Comparison of ENCODE assay signal across 9 cellular contexts in genomic region chr17:57940217-57940616, GRCh38. TPM values are rescaled to one million over a fixed set of nuclear protein-coding genes. Genes with fewer than 3 reads are reported as not detected.
A peak's percentile ranks its signal among the peaks of the same experiment; 100 is the strongest.
DNase-seq lines count a peak whose midpoint lies in the region; ATAC-seq and TF ChIP-seq lines count a peak whose summit lies in the region.
"Had no signal": no experiment of that assay in that cellular context is flagged by ENCODE, and none has a peak within 500 bp of the region (broad histone marks: within the 10 kb centered on the region; RNA-seq: fewer than 3 reads in every experiment).

No MANE protein-coding gene starts in this region.

- H3K36me3 ChIP-seq in OCI-LY7 (ENCODE audit: insufficient read depth, low read length) (no peaks in the 10 kb centered on the region), thyroid gland (no peaks in the 10 kb centered on the region)

- CTCF ChIA-PET in OCI-LY7 (lab: Charles Lee; ENCODE audit: unreplicated experiment): no interaction called here

- intact Hi-C loops in OCI-LY7 (cut with micrococcal nuclease; ENCODE audit: unreplicated experiment): no loop called here
- intact Hi-C loops in right cardiac atrium (cut with DNase I): no loop called here
- intact Hi-C loops in thyroid gland (cut with DNase I): no loop called here

- H3K4me1 ChIP-seq in OCI-LY7 (ENCODE audit: insufficient read depth, low read length, poor library complexity, severe bottlenecking) (peaks cover 31% of the 10 kb centered on the region), right cardiac atrium (ENCODE audit: control insufficient read depth, insufficient read depth, low read length) (peaks cover 33% of the 10 kb centered on the region), thyroid gland (peaks cover 47 to 55% of the 10 kb centered on the region in 2 donors)

- no peaks in the 10 kb centered on the region for H3K27me3 ChIP-seq in right cardiac atrium (ENCODE audit: control insufficient read depth, insufficient read depth)
- no peaks in the 10 kb centered on the region for H3K27me3 ChIP-seq in thyroid gland

- H2AFZ ChIP-seq in OCI-LY7 (ENCODE audit: low read length): no peak overlapping the region

- H3K79me2 ChIP-seq in OCI-LY7 (ENCODE audit: insufficient read depth, low read depth, low read length): no peaks in the 10 kb centered on the region

- no peaks in the 10 kb centered on the region for H3K9me2 ChIP-seq in OCI-LY7 (ENCODE audit: insufficient read depth, low read length)

- 55% methylated on average over 5 of the region's 5 CpGs for WGBS in right cardiac atrium
- 52 to 54% methylated on average over 5 of the region's 5 CpGs for WGBS in thyroid gland, 2 donors

- H4K20me1 ChIP-seq in OCI-LY7 (ENCODE audit: insufficient read depth, low read length): no peaks in the 10 kb centered on the region; the same call in 1 of the 2 replicates

- TF ChIP-seq CTCF in OCI-LY7 (conservative IDR thresholded peaks at IDR 0.05; ENCODE audit: low read length) (no peak), thyroid gland (IDR thresholded peaks at IDR 0.05) (no peak)

- no TSS peak for BruUV-seq in OCI-LY7 (replicated peaks; lab: Mats Ljungman, UMichigan)

- H3K4me3 ChIP-seq in OCI-LY7 (ENCODE audit: low read depth, low read length, poor library complexity, severe bottlenecking) (peak overlapping the region; percentile 36), right cardiac atrium (ENCODE audit: low read length) (no peak overlapping the region), thyroid gland (replicated peaks in 1 of 3) (no peak overlapping the region)

- H3K27ac ChIP-seq in OCI-LY7 (ENCODE audit: low read depth, low read length, poor library complexity, severe bottlenecking) (peak overlapping the region; percentile 22), right cardiac atrium (ENCODE audit: low read length) (peak overlapping the region; percentile 78), thyroid gland (peak overlapping the region; percentile 35 to 54 (median 53))

- no peaks in the 10 kb centered on the region for H3K9me3 ChIP-seq in OCI-LY7 (ENCODE audit: low read length)
- no peaks in the 10 kb centered on the region for H3K9me3 ChIP-seq in right cardiac atrium (ENCODE audit: control insufficient read depth, low read length)
- H3K9me3 ChIP-seq in thyroid gland: no peaks in the 10 kb centered on the region

- H3K4me2 ChIP-seq in OCI-LY7 (ENCODE audit: low read length): peak overlapping the region; percentile 70

- ATAC-seq in right cardiac atrium (no peak), GM19452 (IDR thresholded peaks at IDR 0.05; ENCODE audit: unreplicated experiment) (no peak), GM21390 (IDR thresholded peaks at IDR 0.05; ENCODE audit: unreplicated experiment) (no peak)

- POLR2A ChIA-PET in OCI-LY7 (lab: Charles Lee): interaction anchor here (0.6 to 1.2 kb wide), 7 partner anchors 8 to 719 kb away, joined by 3 to 4 read pairs (median 3); no protein-coding TSS in a partner anchor

- no peak for TF ChIP-seq POLR2A in thyroid gland (IDR thresholded peaks at IDR 0.05)

- DNase-seq in NCI-H82 (lab: John Stamatoyannopoulos, UW): peak; percentile 58
- no peak for DNase-seq in NCI-H82 treated with DMSO at 0.1 percent for 48 hours (lab: John Stamatoyannopoulos, UW; ENCODE audit: unreplicated experiment)
- DNase-seq in OCI-LY7 (ENCODE audit: low spot score): no peak
- no peak for DNase-seq in right cardiac atrium
- DNase-seq in thyroid gland: peak in 1 of 2 donors; percentile 40
- DNase-seq in COLO829 (ENCODE audit: low spot score): no peak
- DNase-seq: retina had no signal

RNA-seq across cellular contexts. Expression of gene CUEDC1, which starts 15.0 kb away (rescaled TPM):
- not detected in 2 replicates for total RNA-seq in OCI-LY7 (2014; rRNA removed; shearing (Covaris generic))
- 0.13 and 0.74 TPM in 2 replicates for total RNA-seq in OCI-LY7 (2022)
- 10 to 100 TPM; 53.1 to 60.5 (median 55.1) TPM for total RNA-seq in right cardiac atrium
- polyA plus RNA-seq in right cardiac atrium: 41.0 TPM
- total RNA-seq in thyroid gland: 10 to 100 TPM; 25.6 to 32.3 (median 29.9) TPM

RNA-seq across cellular contexts. Expression of gene VEZF1, which starts 47.8 kb away (rescaled TPM):
- total RNA-seq in OCI-LY7 (2014; rRNA removed; shearing (Covaris generic)): 19.0 and 22.6 TPM in 2 replicates
- total RNA-seq in OCI-LY7 (2022) (35.4 and 36.4 TPM in 2 replicates), right cardiac atrium (10 to 100 TPM; 67.4 to 74.6 (median 68.5) TPM), thyroid gland (100 to 1,000 TPM in 1 of 4 donors, 10 to 100 TPM in 3; 88.5 to 147 (median 91.4) TPM)
- 20.0 TPM for polyA plus RNA-seq in right cardiac atrium

Comparison
In these comparisons a context has a peak if more than half of its experiments do, and no peak if none do; other contexts are left out.
1. H3K27ac ChIP-seq: peak in every context shown above with its lines; median percentile 78 in right cardiac atrium; 53 in thyroid gland; 22 in OCI-LY7.
2. RNA of gene CUEDC1, which starts 15.0 kb away (total RNA-seq): 53.1 to 60.5 TPM in right cardiac atrium and 25.6 to 32.3 TPM in thyroid gland; 0.13 to 0.74 TPM in OCI-LY7; every median in the first group is over 10 times any median in the second.